In the genomic region with DNA sequence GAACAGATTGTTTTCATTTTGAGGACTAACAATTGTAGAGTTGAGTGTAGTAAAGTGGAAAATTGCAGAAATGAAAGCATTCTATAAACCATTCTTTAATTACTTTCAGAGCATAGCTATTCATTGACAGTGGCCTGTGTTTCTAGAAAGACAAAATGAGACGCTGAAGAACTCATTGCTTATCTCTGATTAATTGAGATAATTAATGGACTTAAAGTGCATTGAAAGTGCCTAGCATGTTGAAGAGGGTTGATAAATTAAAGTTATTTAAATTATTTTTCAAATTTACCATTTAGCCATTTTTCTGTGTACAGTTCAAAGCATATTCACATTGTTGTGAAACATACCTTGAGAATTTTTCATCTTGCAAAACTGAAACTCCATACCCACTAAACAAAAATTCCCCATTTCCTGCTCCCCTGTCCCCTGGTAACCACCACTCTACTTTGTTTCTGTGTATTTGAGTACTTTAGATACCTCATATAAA, we compare ENCODE assay signal across 1 cellular context.
TF ChIP-seq lines count a peak whose summit lies in the region.

No MANE protein-coding gene starts in this region.

TF ChIP-seq in GM12878, 131 proteins besides CTCF, POLR2A, EP300 and RAD21 (continued from another document):
- TF ChIP-seq, protein P1, sequence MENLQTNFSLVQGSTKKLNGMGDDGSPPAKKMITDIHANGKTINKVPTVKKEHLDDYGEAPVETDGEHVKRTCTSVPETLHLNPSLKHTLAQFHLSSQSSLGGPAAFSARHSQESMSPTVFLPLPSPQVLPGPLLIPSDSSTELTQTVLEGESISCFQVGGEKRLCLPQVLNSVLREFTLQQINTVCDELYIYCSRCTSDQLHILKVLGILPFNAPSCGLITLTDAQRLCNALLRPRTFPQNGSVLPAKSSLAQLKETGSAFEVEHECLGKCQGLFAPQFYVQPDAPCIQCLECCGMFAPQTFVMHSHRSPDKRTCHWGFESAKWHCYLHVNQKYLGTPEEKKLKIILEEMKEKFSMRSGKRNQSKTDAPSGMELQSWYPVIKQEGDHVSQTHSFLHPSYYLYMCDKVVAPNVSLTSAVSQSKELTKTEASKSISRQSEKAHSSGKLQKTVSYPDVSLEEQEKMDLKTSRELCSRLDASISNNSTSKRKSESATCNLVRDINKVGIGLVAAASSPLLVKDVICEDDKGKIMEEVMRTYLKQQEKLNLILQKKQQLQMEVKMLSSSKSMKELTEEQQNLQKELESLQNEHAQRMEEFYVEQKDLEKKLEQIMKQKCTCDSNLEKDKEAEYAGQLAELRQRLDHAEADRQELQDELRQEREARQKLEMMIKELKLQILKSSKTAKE (IDR thresholded peaks at IDR 0.05; ENCODE audit: low read depth, poor library complexity, severe bottlenecking), result peak; percentile 53
- TF ChIP-seq STAT3 (IDR thresholded peaks at IDR 0.05; ENCODE audit: low read depth, low read length) (no peak), ETV6 (conservative IDR thresholded peaks at IDR 0.05 in 1 of 2, IDR thresholded peaks at IDR 0.05 in 1 of 2; ENCODE audit: borderline replicate concordance in 1 of 2, low read depth in 1 of 2) (peak in 1 of 2 experiments; percentile 33; a peak in 1 of 4 replicates), TBL1XR1 (IDR thresholded peaks at IDR 0.05; ENCODE audit: low read depth, low read length) (peak; percentile 59; the same call in 1 of the 2 replicates), CREM (IDR thresholded peaks at IDR 0.05; ENCODE audit: low read depth) (peak; percentile 36; the same call in 1 of the 2 replicates), SRF (IDR thresholded peaks at IDR 0.05; ENCODE audit: low read depth in 2 of 2, low read length in 2 of 2) (no peak), IRF4 (IDR thresholded peaks at IDR 0.05; ENCODE audit: low read depth, low read length) (0 out of 2 replicates have a peak, but pooled peaks have one; percentile 16), SMAD5 (IDR thresholded peaks at IDR 0.05; ENCODE audit: low read depth) (no peak), SUPT20H (IDR thresholded peaks at IDR 0.05; ENCODE audit: borderline replicate concordance, control insufficient read depth, low read depth, low read length) (no peak), IKZF1 (conservative IDR thresholded peaks at IDR 0.05) (peak; percentile 45; the same call in 1 of the 2 replicates), RUNX3 (IDR thresholded peaks at IDR 0.05; ENCODE audit: low read length) (peak; percentile 79), MEF2B (IDR thresholded peaks at IDR 0.05; ENCODE audit: partially characterized antibody, poor library complexity, severe bottlenecking) (peak; percentile 59), FOXM1 (IDR thresholded peaks at IDR 0.05; ENCODE audit: low read depth, low read length) (peak; percentile 49; the same call in 1 of the 2 replicates), TCF7 (IDR thresholded peaks at IDR 0.05; ENCODE audit: borderline replicate concordance) (no peak), BMI1 (IDR thresholded peaks at IDR 0.05; ENCODE audit: borderline replicate concordance) (peak; percentile 53; the same call in 1 of the 2 replicates), EED (IDR thresholded peaks at IDR 0.05; ENCODE audit: low read depth) (0 out of 2 replicates have a peak, but pooled peaks have one; percentile 14), ZNF274 (IDR thresholded peaks at IDR 0.05; ENCODE audit: insufficient read depth, insufficient read length) (no peak), SPI1 (IDR thresholded peaks at IDR 0.05; ENCODE audit: borderline replicate concordance, insufficient read depth, low read depth, low read length) (peak; percentile 70; the same call in 1 of the 2 replicates), IKZF2 (IDR thresholded peaks at IDR 0.05) (peak; percentile 79; a peak in 3 of 4 replicates), MTA2 (IDR thresholded peaks at IDR 0.05; ENCODE audit: low read depth) (peak; percentile 94), SUZ12 (IDR thresholded peaks at IDR 0.05; ENCODE audit: unreplicated experiment) (no peak), NBN (IDR thresholded peaks at IDR 0.05) (peak; percentile 58), HDAC6 (IDR thresholded peaks at IDR 0.05; ENCODE audit: unreplicated experiment) (no peak)
- TF ChIP-seq, protein P2, sequence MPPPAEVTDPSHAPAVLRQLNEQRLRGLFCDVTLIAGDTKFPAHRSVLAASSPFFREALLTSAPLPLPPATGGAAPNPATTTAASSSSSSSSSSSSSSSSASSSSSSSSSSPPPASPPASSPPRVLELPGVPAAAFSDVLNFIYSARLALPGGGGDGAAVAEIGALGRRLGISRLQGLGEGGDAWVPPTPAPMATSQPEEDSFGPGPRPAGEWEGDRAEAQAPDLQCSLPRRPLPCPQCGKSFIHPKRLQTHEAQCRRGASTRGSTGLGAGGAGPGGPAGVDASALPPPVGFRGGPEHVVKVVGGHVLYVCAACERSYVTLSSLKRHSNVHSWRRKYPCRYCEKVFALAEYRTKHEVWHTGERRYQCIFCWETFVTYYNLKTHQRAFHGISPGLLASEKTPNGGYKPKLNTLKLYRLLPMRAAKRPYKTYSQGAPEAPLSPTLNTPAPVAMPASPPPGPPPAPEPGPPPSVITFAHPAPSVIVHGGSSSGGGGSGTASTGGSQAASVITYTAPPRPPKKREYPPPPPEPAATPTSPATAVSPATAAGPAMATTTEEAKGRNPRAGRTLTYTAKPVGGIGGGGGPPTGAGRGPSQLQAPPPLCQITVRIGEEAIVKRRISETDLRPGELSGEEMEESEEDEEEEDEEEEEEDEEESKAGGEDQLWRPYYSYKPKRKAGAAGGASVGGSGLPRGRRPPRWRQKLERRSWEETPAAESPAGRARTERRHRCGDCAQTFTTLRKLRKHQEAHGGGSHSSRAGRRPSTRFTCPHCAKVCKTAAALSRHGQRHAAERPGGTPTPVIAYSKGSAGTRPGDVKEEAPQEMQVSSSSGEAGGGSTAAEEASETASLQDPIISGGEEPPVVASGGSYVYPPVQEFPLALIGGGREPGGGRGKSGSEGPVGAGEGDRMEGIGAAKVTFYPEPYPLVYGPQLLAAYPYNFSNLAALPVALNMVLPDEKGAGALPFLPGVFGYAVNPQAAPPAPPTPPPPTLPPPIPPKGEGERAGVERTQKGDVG (CRISPR knock-in tag; IDR thresholded peaks at IDR 0.05), result no peak
- TF ChIP-seq, protein P3, sequence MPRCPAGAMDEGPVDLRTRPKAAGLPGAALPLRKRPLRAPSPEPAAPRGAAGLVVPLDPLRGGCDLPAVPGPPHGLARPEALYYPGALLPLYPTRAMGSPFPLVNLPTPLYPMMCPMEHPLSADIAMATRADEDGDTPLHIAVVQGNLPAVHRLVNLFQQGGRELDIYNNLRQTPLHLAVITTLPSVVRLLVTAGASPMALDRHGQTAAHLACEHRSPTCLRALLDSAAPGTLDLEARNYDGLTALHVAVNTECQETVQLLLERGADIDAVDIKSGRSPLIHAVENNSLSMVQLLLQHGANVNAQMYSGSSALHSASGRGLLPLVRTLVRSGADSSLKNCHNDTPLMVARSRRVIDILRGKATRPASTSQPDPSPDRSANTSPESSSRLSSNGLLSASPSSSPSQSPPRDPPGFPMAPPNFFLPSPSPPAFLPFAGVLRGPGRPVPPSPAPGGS (IDR thresholded peaks at IDR 0.05; ENCODE audit: borderline replicate concordance, insufficient read depth, low read depth, low read length, poor library complexity, severe bottlenecking), result peak; percentile 39
- TF ChIP-seq, protein P4, sequence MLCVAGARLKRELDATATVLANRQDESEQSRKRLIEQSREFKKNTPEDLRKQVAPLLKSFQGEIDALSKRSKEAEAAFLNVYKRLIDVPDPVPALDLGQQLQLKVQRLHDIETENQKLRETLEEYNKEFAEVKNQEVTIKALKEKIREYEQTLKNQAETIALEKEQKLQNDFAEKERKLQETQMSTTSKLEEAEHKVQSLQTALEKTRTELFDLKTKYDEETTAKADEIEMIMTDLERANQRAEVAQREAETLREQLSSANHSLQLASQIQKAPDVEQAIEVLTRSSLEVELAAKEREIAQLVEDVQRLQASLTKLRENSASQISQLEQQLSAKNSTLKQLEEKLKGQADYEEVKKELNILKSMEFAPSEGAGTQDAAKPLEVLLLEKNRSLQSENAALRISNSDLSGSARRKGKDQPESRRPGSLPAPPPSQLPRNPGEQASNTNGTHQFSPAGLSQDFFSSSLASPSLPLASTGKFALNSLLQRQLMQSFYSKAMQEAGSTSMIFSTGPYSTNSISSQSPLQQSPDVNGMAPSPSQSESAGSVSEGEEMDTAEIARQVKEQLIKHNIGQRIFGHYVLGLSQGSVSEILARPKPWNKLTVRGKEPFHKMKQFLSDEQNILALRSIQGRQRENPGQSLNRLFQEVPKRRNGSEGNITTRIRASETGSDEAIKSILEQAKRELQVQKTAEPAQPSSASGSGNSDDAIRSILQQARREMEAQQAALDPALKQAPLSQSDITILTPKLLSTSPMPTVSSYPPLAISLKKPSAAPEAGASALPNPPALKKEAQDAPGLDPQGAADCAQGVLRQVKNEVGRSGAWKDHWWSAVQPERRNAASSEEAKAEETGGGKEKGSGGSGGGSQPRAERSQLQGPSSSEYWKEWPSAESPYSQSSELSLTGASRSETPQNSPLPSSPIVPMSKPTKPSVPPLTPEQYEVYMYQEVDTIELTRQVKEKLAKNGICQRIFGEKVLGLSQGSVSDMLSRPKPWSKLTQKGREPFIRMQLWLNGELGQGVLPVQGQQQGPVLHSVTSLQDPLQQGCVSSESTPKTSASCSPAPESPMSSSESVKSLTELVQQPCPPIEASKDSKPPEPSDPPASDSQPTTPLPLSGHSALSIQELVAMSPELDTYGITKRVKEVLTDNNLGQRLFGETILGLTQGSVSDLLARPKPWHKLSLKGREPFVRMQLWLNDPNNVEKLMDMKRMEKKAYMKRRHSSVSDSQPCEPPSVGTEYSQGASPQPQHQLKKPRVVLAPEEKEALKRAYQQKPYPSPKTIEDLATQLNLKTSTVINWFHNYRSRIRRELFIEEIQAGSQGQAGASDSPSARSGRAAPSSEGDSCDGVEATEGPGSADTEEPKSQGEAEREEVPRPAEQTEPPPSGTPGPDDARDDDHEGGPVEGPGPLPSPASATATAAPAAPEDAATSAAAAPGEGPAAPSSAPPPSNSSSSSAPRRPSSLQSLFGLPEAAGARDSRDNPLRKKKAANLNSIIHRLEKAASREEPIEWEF (IDR thresholded peaks at IDR 0.05; ENCODE audit: insufficient replicate concordance, low read depth, low read length), result peak; percentile 23
TF ChIP-seq in GM12878: peak in this region for 27.
